In the genomic region with DNA sequence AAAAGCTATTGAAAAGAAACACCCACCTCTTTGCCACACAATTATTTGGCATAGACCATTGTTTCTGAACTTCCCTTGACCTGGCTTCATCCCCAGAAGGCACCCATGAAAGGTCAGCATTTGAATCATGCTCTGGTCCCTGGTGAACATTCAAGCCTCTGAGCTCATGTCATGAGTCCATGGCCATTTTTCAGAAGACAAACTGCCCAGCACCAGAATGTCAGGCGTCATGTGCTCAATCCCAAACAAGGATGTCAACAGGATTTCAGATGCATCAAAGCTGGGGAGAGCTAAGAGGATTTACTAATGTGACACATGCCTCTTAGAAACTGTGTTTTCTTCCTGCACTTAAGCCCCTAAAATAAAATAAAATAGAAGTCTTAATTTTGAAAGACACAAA, we compare ENCODE assay signal across 29 cellular contexts.
"Had no signal": no experiment of that assay in that cellular context is flagged by ENCODE, and none has a peak within 500 bp of the region (broad histone marks: within the 10 kb centered on the region; RNA-seq: fewer than 3 reads in every experiment).

No MANE protein-coding gene starts in this region.

- H3K9me3 ChIP-seq: gastrocnemius medialis, heart left ventricle had no signal

- H3K27me3 Mint-ChIP-seq: activated CD4-positive, alpha-beta memory T cell treated with anti-CD3 and anti-CD28 coated beads, Interleukin-2, amount 10 ng/mL, durations not matched to agents 7 days and 5 days; activated CD4-positive, alpha-beta T cell treated with anti-CD3 and anti-CD28 coated beads for 36 hours; activated CD4-positive, alpha-beta T cell treated with anti-CD3 and anti-CD28 coated beads, Interleukin-2, amount 10 ng/mL, durations not matched to agents 7 days and 5 days; activated naive CD4-positive, alpha-beta T cell treated with anti-CD3 and anti-CD28 coated beads, Interleukin-2, amount 10 ng/mL, durations not matched to agents 7 days and 5 days; activated naive CD8-positive, alpha-beta T cell treated with anti-CD3 and anti-CD28 coated beads, Interleukin-2, amount 10 ng/mL, durations not matched to agents 7 days and 5 days; activated T-cell treated with anti-CD3 and anti-CD28 coated beads, Interleukin-2, amount 50 U/mL, for 24 hours; central memory CD8-positive, alpha-beta T cell; dendritic cell treated with granulocyte-macrophage colony-stimulating factor and Interleukin-4, amounts not matched to agents 40 ng/mL and 50 ng/mL, for 4 days had no signal

- H3K27ac ChIP-seq: brain microvascular endothelial cell, coronary artery, dorsolateral prefrontal cortex, gastrocnemius medialis, heart left ventricle had no signal

- H3K4me3 ChIP-seq: coronary artery, dorsolateral prefrontal cortex, gastrocnemius medialis, heart left ventricle had no signal

- H3K4me3 Mint-ChIP-seq: activated CD4-positive, alpha-beta memory T cell treated with anti-CD3 and anti-CD28 coated beads, Interleukin-2, amount 10 ng/mL, durations not matched to agents 7 days and 5 days; activated CD4-positive, alpha-beta T cell treated with anti-CD3 and anti-CD28 coated beads for 36 hours; activated CD4-positive, alpha-beta T cell treated with anti-CD3 and anti-CD28 coated beads, Interleukin-2, amount 10 ng/mL, durations not matched to agents 7 days and 5 days; activated naive CD4-positive, alpha-beta T cell treated with anti-CD3 and anti-CD28 coated beads, Interleukin-2, amount 10 ng/mL, durations not matched to agents 7 days and 5 days; activated naive CD8-positive, alpha-beta T cell treated with anti-CD3 and anti-CD28 coated beads, Interleukin-2, amount 10 ng/mL, durations not matched to agents 7 days and 5 days; activated T-cell treated with anti-CD3 and anti-CD28 coated beads, Interleukin-2, amount 50 U/mL, for 24 hours; activated T-cell treated with anti-CD3 and anti-CD28 coated beads, Interleukin-2, amount 50 U/mL, for 72 hours; central memory CD8-positive, alpha-beta T cell; dendritic cell treated with granulocyte-macrophage colony-stimulating factor and Interleukin-4, amounts not matched to agents 40 ng/mL and 50 ng/mL, for 4 days; endodermal cell had no signal

- H3K4me1 ChIP-seq: gastrocnemius medialis had no signal

- ATAC-seq: activated CD4-positive, alpha-beta T cell treated with anti-CD3 and anti-CD28 coated beads for 36 hours; activated naive CD4-positive, alpha-beta T cell treated with anti-CD3 and anti-CD28 coated beads, Interleukin-2, amount 50 U/mL, for 72 hours; activated T-cell treated with anti-CD3 and anti-CD28 coated beads, Interleukin-2, amount 50 U/mL, for 72 hours; esophagus mucosa; gastrocnemius medialis; heart left ventricle had no signal

- DNase-seq: activated CD4-positive, alpha-beta memory T cell treated with anti-CD3 and anti-CD28 coated beads, Interleukin-2, amount 10 ng/mL, durations not matched to agents 7 days and 5 days; activated CD4-positive, alpha-beta T cell treated with anti-CD3 and anti-CD28 coated beads for 36 hours; activated CD4-positive, alpha-beta T cell treated with anti-CD3 and anti-CD28 coated beads, Interleukin-2, amount 10 ng/mL, durations not matched to agents 7 days and 5 days; activated CD4-positive, alpha-beta T cell treated with anti-CD3 and anti-CD28 coated beads, Interleukin-2, amount 50 U/mL, for 4 hours; activated CD4-positive, CD25-positive, alpha-beta regulatory T cell; activated CD4-positive, CD25-positive, alpha-beta regulatory T cell treated with anti-CD3 and anti-CD28 coated beads, Interleukin-2, amount 50 U/mL, for 72 hours; activated CD8-positive, alpha-beta memory T cell treated with anti-CD3 and anti-CD28 coated beads, Interleukin-2, amount 50 U/mL, for 48 hours; activated gamma-delta T cell; activated naive CD4-positive, alpha-beta T cell; activated naive CD4-positive, alpha-beta T cell treated with anti-CD3 and anti-CD28 coated beads, Interleukin-2, amount 10 ng/mL, durations not matched to agents 7 days and 5 days; activated naive CD8-positive, alpha-beta T cell treated with anti-CD3 and anti-CD28 coated beads, Interleukin-2, amount 10 ng/mL, durations not matched to agents 7 days and 5 days; activated T-cell treated with anti-CD3 and anti-CD28 coated beads for 4 hours; activated T-cell treated with anti-CD3 and anti-CD28 coated beads, Interleukin-2, amount 50 U/mL, for 24 hours; activated T-cell treated with anti-CD3 and anti-CD28 coated beads, Interleukin-2, amount 50 U/mL, for 72 hours; brain microvascular endothelial cell; dorsolateral prefrontal cortex; effector memory CD4-positive, alpha-beta T cell; endodermal cell; foreskin fibroblast; gastrocnemius medialis; glutamatergic neuron; heart left ventricle; hypothalamus; T1000 had no signal

- H3K4me1 Mint-ChIP-seq: activated CD4-positive, alpha-beta memory T cell treated with anti-CD3 and anti-CD28 coated beads, Interleukin-2, amount 10 ng/mL, durations not matched to agents 7 days and 5 days; activated CD4-positive, alpha-beta T cell treated with anti-CD3 and anti-CD28 coated beads for 36 hours; activated CD4-positive, alpha-beta T cell treated with anti-CD3 and anti-CD28 coated beads, Interleukin-2, amount 10 ng/mL, durations not matched to agents 7 days and 5 days; activated naive CD4-positive, alpha-beta T cell treated with anti-CD3 and anti-CD28 coated beads, Interleukin-2, amount 10 ng/mL, durations not matched to agents 7 days and 5 days; activated naive CD8-positive, alpha-beta T cell treated with anti-CD3 and anti-CD28 coated beads, Interleukin-2, amount 10 ng/mL, durations not matched to agents 7 days and 5 days; central memory CD8-positive, alpha-beta T cell; endodermal cell had no signal

- H3K27ac Mint-ChIP-seq: activated CD4-positive, alpha-beta memory T cell treated with anti-CD3 and anti-CD28 coated beads, Interleukin-2, amount 10 ng/mL, durations not matched to agents 7 days and 5 days; activated CD4-positive, alpha-beta T cell treated with anti-CD3 and anti-CD28 coated beads for 36 hours; activated CD4-positive, alpha-beta T cell treated with anti-CD3 and anti-CD28 coated beads, Interleukin-2, amount 10 ng/mL, durations not matched to agents 7 days and 5 days; activated naive CD4-positive, alpha-beta T cell treated with anti-CD3 and anti-CD28 coated beads, Interleukin-2, amount 10 ng/mL, durations not matched to agents 7 days and 5 days; activated naive CD4-positive, alpha-beta T cell treated with anti-CD3 and anti-CD28 coated beads, Interleukin-2, amount 50 U/mL, for 72 hours; activated naive CD8-positive, alpha-beta T cell treated with anti-CD3 and anti-CD28 coated beads, Interleukin-2, amount 10 ng/mL, durations not matched to agents 7 days and 5 days; activated T-cell treated with anti-CD3 and anti-CD28 coated beads, Interleukin-2, amount 50 U/mL, for 24 hours; activated T-cell treated with anti-CD3 and anti-CD28 coated beads, Interleukin-2, amount 50 U/mL, for 72 hours; dendritic cell treated with granulocyte-macrophage colony-stimulating factor and Interleukin-4, amounts not matched to agents 40 ng/mL and 50 ng/mL, for 4 days; endodermal cell had no signal

- H3K36me3 ChIP-seq: brain microvascular endothelial cell, gastrocnemius medialis, heart left ventricle had no signal

- H3K36me3 Mint-ChIP-seq: activated naive CD4-positive, alpha-beta T cell treated with anti-CD3 and anti-CD28 coated beads, Interleukin-2, amount 10 ng/mL, durations not matched to agents 7 days and 5 days; activated naive CD4-positive, alpha-beta T cell treated with anti-CD3 and anti-CD28 coated beads, Interleukin-2, amount 50 U/mL, for 72 hours; activated naive CD8-positive, alpha-beta T cell treated with anti-CD3 and anti-CD28 coated beads, Interleukin-2, amount 10 ng/mL, durations not matched to agents 7 days and 5 days had no signal

- H3K27me3 ChIP-seq: brain microvascular endothelial cell, gastrocnemius medialis, heart left ventricle had no signal

- H3K9me3 Mint-ChIP-seq: activated CD4-positive, alpha-beta memory T cell treated with anti-CD3 and anti-CD28 coated beads, Interleukin-2, amount 10 ng/mL, durations not matched to agents 7 days and 5 days; activated CD4-positive, alpha-beta T cell treated with anti-CD3 and anti-CD28 coated beads, Interleukin-2, amount 10 ng/mL, durations not matched to agents 7 days and 5 days; activated naive CD4-positive, alpha-beta T cell treated with anti-CD3 and anti-CD28 coated beads, Interleukin-2, amount 10 ng/mL, durations not matched to agents 7 days and 5 days; activated naive CD4-positive, alpha-beta T cell treated with anti-CD3 and anti-CD28 coated beads, Interleukin-2, amount 50 U/mL, for 72 hours; activated naive CD8-positive, alpha-beta T cell treated with anti-CD3 and anti-CD28 coated beads, Interleukin-2, amount 10 ng/mL, durations not matched to agents 7 days and 5 days; activated T-cell treated with anti-CD3 and anti-CD28 coated beads, Interleukin-2, amount 50 U/mL, for 24 hours; activated T-cell treated with anti-CD3 and anti-CD28 coated beads, Interleukin-2, amount 50 U/mL, for 72 hours; central memory CD8-positive, alpha-beta T cell; dendritic cell treated with granulocyte-macrophage colony-stimulating factor and Interleukin-4, amounts not matched to agents 40 ng/mL and 50 ng/mL, for 4 days; endodermal cell had no signal
